8 cellular contexts compared by ENCODE assay signal in genomic region chr16:2882460-2883026, GRCh38. TPM values are rescaled to one million over a fixed set of nuclear protein-coding genes. Genes with fewer than 3 reads are reported as not detected.
DNase-seq lines count a peak whose midpoint lies in the region; TF ChIP-seq lines count a peak whose summit lies in the region.

No MANE protein-coding gene starts in this region.

- H3K36me3 Mint-ChIP-seq in nephron (ENCODE audit: low read depth), result no peaks in the 10 kb centered on the region
- H3K36me3 Mint-ChIP-seq in stimulated activated naive CD8-positive, alpha-beta T cell treated with anti-CD3 and anti-CD28 coated beads, Interleukin-15, Interleukin-2, amounts not matched to agents 100 ng/mL and 50 ng/mL, for 24 hours (ENCODE audit: low read depth), result no peaks in the 10 kb centered on the region

- H3K4me1 Mint-ChIP-seq in nephron, result peaks cover 7% of the 10 kb centered on the region
- H3K4me1 Mint-ChIP-seq in stimulated activated naive CD8-positive, alpha-beta T cell treated with anti-CD3 and anti-CD28 coated beads, Interleukin-15, Interleukin-2, amounts not matched to agents 100 ng/mL and 50 ng/mL, for 24 hours (ENCODE audit: low read depth), result peaks cover 21% of the 10 kb centered on the region

- peak overlapping the region; percentile 91 to 95 (median 95) for H3K4me3 Mint-ChIP-seq in nephron
- peak overlapping the region; percentile 90 for H3K4me3 Mint-ChIP-seq in stimulated activated naive CD8-positive, alpha-beta T cell treated with anti-CD3 and anti-CD28 coated beads, Interleukin-15, Interleukin-2, amounts not matched to agents 100 ng/mL and 50 ng/mL, for 24 hours

- DNase-seq in Daoy (ENCODE audit: low read depth), result peak; percentile 98
- DNase-seq in GOT3 (lab: John Stamatoyannopoulos, UW), result peak; percentile 95
- DNase-seq in LHCN-M2 (ENCODE audit: low read depth), result peak; percentile 98
- peak; percentile 98 for DNase-seq in RPMI7951 (ENCODE audit: low read depth)
- DNase-seq in activated gamma-delta T cell (lab: John Stamatoyannopoulos, UW), result peak; percentile 73
- DNase-seq in fibroblast of the conjunctiva (ENCODE audit: low read depth), result peak; percentile 98

- peak overlapping the region; percentile 75 to 97 (median 97) for H3K27ac Mint-ChIP-seq in nephron
- H3K27ac Mint-ChIP-seq in stimulated activated naive CD8-positive, alpha-beta T cell treated with anti-CD3 and anti-CD28 coated beads, Interleukin-15, Interleukin-2, amounts not matched to agents 100 ng/mL and 50 ng/mL, for 24 hours, result peak overlapping the region; percentile 96

- H3K27me3 Mint-ChIP-seq in nephron (ENCODE audit: low read depth), result peaks cover 12% of the 10 kb centered on the region
- H3K27me3 Mint-ChIP-seq in stimulated activated naive CD8-positive, alpha-beta T cell treated with anti-CD3 and anti-CD28 coated beads, Interleukin-15, Interleukin-2, amounts not matched to agents 100 ng/mL and 50 ng/mL, for 24 hours, result no peaks in the 10 kb centered on the region

- TF ChIP-seq CTCF in nephron (IDR thresholded peaks at IDR 0.05; ENCODE audit: unreplicated experiment in 3 of 3), result no peak

- H3K9me3 Mint-ChIP-seq in nephron, result no peaks in the 10 kb centered on the region
- H3K9me3 Mint-ChIP-seq in stimulated activated naive CD8-positive, alpha-beta T cell treated with anti-CD3 and anti-CD28 coated beads, Interleukin-15, Interleukin-2, amounts not matched to agents 100 ng/mL and 50 ng/mL, for 24 hours, result no peaks in the 10 kb centered on the region

RNA-seq across cellular contexts. Expression of gene FLYWCH2, which starts 0.5 kb away (rescaled TPM):
- 28.3 and 71.6 TPM in 2 replicates for total RNA-seq in Daoy (2014; rRNA removed; shearing (Covaris generic))
- 70.2 and 79.7 TPM in 2 replicates for total RNA-seq in LHCN-M2 (2014; rRNA removed)
- 36.7 TPM for polyA plus RNA-seq in LHCN-M2 (2012)
- total RNA-seq in RPMI7951 (2014; rRNA removed; shearing (Covaris generic)), result 70.4 and 91.8 TPM in 2 replicates

RNA-seq across cellular contexts. Expression of gene PRSS22, which starts 24.6 kb away (rescaled TPM):
- total RNA-seq in Daoy (2014; rRNA removed; shearing (Covaris generic)), result 0.11 TPM in 1 of 2 replicates, not detected in the other
- not detected in 2 replicates for total RNA-seq in LHCN-M2 (2014; rRNA removed)
- not detected for polyA plus RNA-seq in LHCN-M2 (2012)
- total RNA-seq in RPMI7951 (2014; rRNA removed; shearing (Covaris generic)), result 0.72 and 0.78 TPM in 2 replicates

RNA-seq across cellular contexts. Expression of gene FLYWCH1, which starts 29.2 kb away (rescaled TPM):
- total RNA-seq in Daoy (2014; rRNA removed; shearing (Covaris generic)), result 32.3 and 42.3 TPM in 2 replicates
- total RNA-seq in LHCN-M2 (2014; rRNA removed), result 38.6 and 43.4 TPM in 2 replicates
- polyA plus RNA-seq in LHCN-M2 (2012), result 19.0 TPM
- 7.9 and 13.5 TPM in 2 replicates for total RNA-seq in RPMI7951 (2014; rRNA removed; shearing (Covaris generic))

RNA-seq across cellular contexts. Expression of gene ZG16B, which starts 52.4 kb away (rescaled TPM):
- total RNA-seq in Daoy (2014; rRNA removed; shearing (Covaris generic)), result 0.17 and 2.0 TPM in 2 replicates
- not detected in 2 replicates for total RNA-seq in LHCN-M2 (2014; rRNA removed)
- polyA plus RNA-seq in LHCN-M2 (2012), result 0.94 TPM
- total RNA-seq in RPMI7951 (2014; rRNA removed; shearing (Covaris generic)), result 0.88 and 1.2 TPM in 2 replicates

Comparison
In these comparisons a context has a peak if more than half of its experiments do, and no peak if none do; other contexts are left out.
1. Peak in every context shown above with its lines: DNase-seq.